ENCODE assay signal across 17 cellular contexts in genomic region chr9:113920872-113921271, GRCh38. TPM values are rescaled to one million over a fixed set of nuclear protein-coding genes. Genes with fewer than 3 reads are reported as not detected.
DNase-seq lines count a peak whose midpoint lies in the region; ATAC-seq, FAIRE-seq and TF ChIP-seq lines count a peak whose summit lies in the region.
"Had no signal": no experiment of that assay in that cellular context is flagged by ENCODE, and none has a peak within 500 bp of the region (broad histone marks: within the 10 kb centered on the region; RNA-seq: fewer than 3 reads in every experiment).

No MANE protein-coding gene starts in this region.

- no peaks in the 10 kb centered on the region for H3K36me3 ChIP-seq in osteoblast (ENCODE audit: insufficient read depth, low read length)

- TF ChIP-seq POLR2A in H54 (IDR thresholded peaks at IDR 0.05; ENCODE audit: low read depth, low read length), result no peak

- CTCF ChIA-PET in activated CD8-positive, alpha-beta memory T cell treated with anti-CD3 and anti-CD28 coated beads, Interleukin-2, amount 10 ng/mL, durations not matched to agents 7 days and 5 days (lab: Charles Lee), result interaction anchor here (0.5 kb wide), 1 partner anchor 112 kb away, joined by 3 read pairs; no protein-coding TSS in a partner anchor

- peaks cover 11% of the 10 kb centered on the region for H3K4me1 ChIP-seq in osteoblast (ENCODE audit: insufficient read depth, low read length)

- no peaks in the 10 kb centered on the region for H3K9me3 ChIP-seq in osteoblast (ENCODE audit: low read depth, low read length)

- H3K27ac ChIP-seq in coronary artery (no peak overlapping the region), osteoblast (ENCODE audit: low read depth, low read length) (no peak overlapping the region)

- peak; percentile 31 for DNase-seq in activated CD8-positive, alpha-beta memory T cell treated with anti-CD3 and anti-CD28 coated beads, Interleukin-2, amount 10 ng/mL, durations not matched to agents 7 days and 5 days
- no peak for DNase-seq in activated CD8-positive, alpha-beta memory T cell treated with anti-CD3 and anti-CD28 coated beads, Interleukin-2, amount 50 U/mL, for 4 hours
- DNase-seq in H54 (ENCODE audit: insufficient read length, low spot score), result no peak
- peak; percentile 9 for DNase-seq in coronary artery (ENCODE audit: low spot score)
- no peak for DNase-seq in stimulated activated effector memory CD8-positive, alpha-beta T cell treated with anti-CD3 and anti-CD28 coated beads, Interleukin-12 subunit alpha, Interleukin-12 subunit beta, amount 100 ng/mL, for 72 hours (ENCODE audit: low spot score in 2 of 2)
- no peak for DNase-seq in osteoblast (ENCODE audit: insufficient read length, low spot score, missing footprints)
- DNase-seq: 8988T; Calu3; CD8-positive, alpha-beta T cell; DMS79 treated with DMSO at 0.1 percent for 48 hours; GF-D8; H7 had no signal

- H3K4me2 ChIP-seq in osteoblast (ENCODE audit: insufficient read depth, low read length), result no peak overlapping the region
- H3K4me2 ChIP-seq: BLaER1 treated with 17β-estradiol and CSF1 and Interleukin-3, amounts not matched to agents 10 nM and 100 nM; GM23338 had no signal

- FAIRE-seq in H54 (lab: Jason Lieb, UNC), result peak; percentile 6

- H3K4me1 Mint-ChIP-seq in activated CD8-positive, alpha-beta memory T cell treated with anti-CD3 and anti-CD28 coated beads, Interleukin-2, amount 10 ng/mL, durations not matched to agents 7 days and 5 days, result peaks cover 3% of the 10 kb centered on the region
- H3K4me1 Mint-ChIP-seq in stimulated activated effector memory CD8-positive, alpha-beta T cell treated with anti-CD3 and anti-CD28 coated beads, Interleukin-12 subunit alpha, Interleukin-12 subunit beta, amount 100 ng/mL, for 72 hours, result no peaks in the 10 kb centered on the region
- H3K4me1 Mint-ChIP-seq: B cell, GM23338 had no signal

- H3K4me3 Mint-ChIP-seq in activated CD8-positive, alpha-beta memory T cell treated with anti-CD3 and anti-CD28 coated beads, Interleukin-2, amount 10 ng/mL, durations not matched to agents 7 days and 5 days, result no peak overlapping the region
- H3K4me3 Mint-ChIP-seq in stimulated activated effector memory CD8-positive, alpha-beta T cell treated with anti-CD3 and anti-CD28 coated beads, Interleukin-12 subunit alpha, Interleukin-12 subunit beta, amount 100 ng/mL, for 72 hours, result no peak overlapping the region
- H3K4me3 Mint-ChIP-seq: B cell; CD8-positive, alpha-beta T cell; GM23338 had no signal

- peaks cover 18% of the 10 kb centered on the region for H3K27me3 Mint-ChIP-seq in activated CD8-positive, alpha-beta memory T cell treated with anti-CD3 and anti-CD28 coated beads, Interleukin-2, amount 10 ng/mL, durations not matched to agents 7 days and 5 days
- H3K27me3 Mint-ChIP-seq: B cell had no signal

- no peak for ATAC-seq in activated CD8-positive, alpha-beta memory T cell treated with anti-CD3 and anti-CD28 coated beads, Interleukin-2, amount 10 ng/mL, durations not matched to agents 7 days and 5 days
- peak; percentile 16 for ATAC-seq in stimulated activated effector memory CD8-positive, alpha-beta T cell treated with anti-CD3 and anti-CD28 coated beads, Interleukin-12 subunit alpha, Interleukin-12 subunit beta, amount 100 ng/mL, for 72 hours
- ATAC-seq in HG03025 (IDR thresholded peaks at IDR 0.05; ENCODE audit: low FRiP score, unreplicated experiment), result no peak
- ATAC-seq: CD8-positive, alpha-beta T cell; HCT116 had no signal

- TF ChIP-seq CTCF in coronary artery (IDR thresholded peaks at IDR 0.05) (no peak), osteoblast (IDR thresholded peaks at IDR 0.05; ENCODE audit: extremely low read depth, low read depth, low read length) (no peak)

- peaks cover 88% of the 10 kb centered on the region for H3K79me2 ChIP-seq in osteoblast (ENCODE audit: insufficient read depth, low read length)

- peaks cover 36% of the 10 kb centered on the region for H4K20me1 ChIP-seq in osteoblast (ENCODE audit: insufficient read depth, low read length)

- H3K27me3 ChIP-seq in osteoblast (ENCODE audit: insufficient read depth, low read length), result no peaks in the 10 kb centered on the region
- H3K27me3 ChIP-seq: BLaER1 treated with 17β-estradiol and CSF1 and Interleukin-3, amounts not matched to agents 10 nM and 100 nM had no signal

- H2AFZ ChIP-seq in osteoblast (ENCODE audit: low read length), result no peak overlapping the region
- H2AFZ ChIP-seq: GM23338 had no signal

- H3K4me3 ChIP-seq in coronary artery (no peak overlapping the region), osteoblast (ENCODE audit: insufficient read depth, low read length) (no peak overlapping the region)
- H3K4me3 ChIP-seq: BLaER1 treated with 17β-estradiol and CSF1 and Interleukin-3, amounts not matched to agents 10 nM and 100 nM; GM23338 had no signal

- no peak overlapping the region for H3K27ac Mint-ChIP-seq in activated CD8-positive, alpha-beta memory T cell treated with anti-CD3 and anti-CD28 coated beads, Interleukin-2, amount 10 ng/mL, durations not matched to agents 7 days and 5 days
- no peak overlapping the region for H3K27ac Mint-ChIP-seq in stimulated activated effector memory CD8-positive, alpha-beta T cell treated with anti-CD3 and anti-CD28 coated beads, Interleukin-12 subunit alpha, Interleukin-12 subunit beta, amount 100 ng/mL, for 72 hours
- H3K27ac Mint-ChIP-seq: B cell; CD8-positive, alpha-beta T cell; GM23338 had no signal

- peaks cover 3% of the 10 kb centered on the region for H3K9me3 Mint-ChIP-seq in activated CD8-positive, alpha-beta memory T cell treated with anti-CD3 and anti-CD28 coated beads, Interleukin-2, amount 10 ng/mL, durations not matched to agents 7 days and 5 days (ENCODE audit: low read depth)
- peaks cover 6% of the 10 kb centered on the region for H3K9me3 Mint-ChIP-seq in stimulated activated effector memory CD8-positive, alpha-beta T cell treated with anti-CD3 and anti-CD28 coated beads, Interleukin-12 subunit alpha, Interleukin-12 subunit beta, amount 100 ng/mL, for 72 hours

- H3K36me3 Mint-ChIP-seq in activated CD8-positive, alpha-beta memory T cell treated with anti-CD3 and anti-CD28 coated beads, Interleukin-2, amount 10 ng/mL, durations not matched to agents 7 days and 5 days, result no peaks in the 10 kb centered on the region
- no peaks in the 10 kb centered on the region for H3K36me3 Mint-ChIP-seq in stimulated activated effector memory CD8-positive, alpha-beta T cell treated with anti-CD3 and anti-CD28 coated beads, Interleukin-12 subunit alpha, Interleukin-12 subunit beta, amount 100 ng/mL, for 72 hours
- H3K36me3 Mint-ChIP-seq: CD8-positive, alpha-beta T cell had no signal

RNA-seq across cellular contexts. Expression of gene ZNF618, which starts 44.8 kb away (rescaled TPM):
- under 1 TPM; 0.54 to 0.79 TPM for total RNA-seq in activated CD8-positive, alpha-beta memory T cell treated with anti-CD3 and anti-CD28 coated beads, Interleukin-2, amount 10 ng/mL, durations not matched to agents 7 days and 5 days
- 10.1 and 13.6 TPM in 2 replicates for total RNA-seq in osteoblast

Comparison
In these comparisons a context has a peak if more than half of its experiments do, and no peak if none do; other contexts are left out.
1. DNase-seq: peak in activated CD8-positive, alpha-beta memory T cell treated with anti-CD3 and anti-CD28 coated beads, Interleukin-2, amount 10 ng/mL, durations not matched to agents 7 days and 5 days (single experiment) and coronary artery (single experiment); none in activated CD8-positive, alpha-beta memory T cell treated with anti-CD3 and anti-CD28 coated beads, Interleukin-2, amount 50 U/mL, for 4 hours (single experiment), H54 (single experiment), stimulated activated effector memory CD8-positive, alpha-beta T cell treated with anti-CD3 and anti-CD28 coated beads, Interleukin-12 subunit alpha, Interleukin-12 subunit beta, amount 100 ng/mL, for 72 hours (0 of 2) and osteoblast (single experiment).